Comparison of ENCODE assay signal across 21 cellular contexts in the genomic region with DNA sequence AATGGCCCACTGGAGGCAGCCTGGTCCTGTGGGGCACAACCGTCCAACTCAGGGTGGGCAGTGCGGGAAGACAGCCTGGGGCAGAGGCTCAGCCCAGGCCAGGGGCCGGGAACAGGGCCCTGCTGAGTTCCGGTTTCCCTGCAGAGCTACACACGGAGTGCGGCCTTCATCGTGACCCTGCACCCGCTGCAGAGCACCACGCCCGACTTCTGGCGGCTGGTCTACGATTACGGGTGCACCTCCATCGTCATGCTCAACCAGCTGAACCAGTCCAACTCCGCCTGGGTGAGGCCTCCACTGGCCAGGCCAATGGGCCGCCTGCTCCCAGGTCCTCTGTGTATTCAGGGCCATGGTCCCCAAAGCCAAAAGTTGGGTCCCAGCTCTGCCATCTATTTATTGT.
"Had no signal": no experiment of that assay in that cellular context is flagged by ENCODE, and none has a peak within 500 bp of the region (broad histone marks: within the 10 kb centered on the region; RNA-seq: fewer than 3 reads in every experiment).

No MANE protein-coding gene starts in this region.

- H3K4me1 ChIP-seq: tibial artery, upper lobe of left lung had no signal

- ATAC-seq: heart right ventricle; left ventricle myocardium superior; naive thymus-derived CD8-positive, alpha-beta T cell; right cardiac atrium; stimulated activated effector memory CD8-positive, alpha-beta T cell treated with anti-CD3 and anti-CD28 coated beads, Interleukin-12 subunit alpha, Interleukin-12 subunit beta, amount 100 ng/mL, for 72 hours had no signal

- H3K4me3 ChIP-seq: heart right ventricle, lung, ovary, smooth muscle cell, tibial artery, upper lobe of left lung had no signal

- FAIRE-seq: colon, frontal cortex, keratinocyte had no signal

- H3K4me1 Mint-ChIP-seq: naive thymus-derived CD8-positive, alpha-beta T cell had no signal

- H3K9me3 Mint-ChIP-seq: dendritic cell treated with granulocyte-macrophage colony-stimulating factor and Interleukin-4, amounts not matched to agents 40 ng/mL and 50 ng/mL, for 4 days; naive thymus-derived CD8-positive, alpha-beta T cell; stimulated activated effector memory CD8-positive, alpha-beta T cell treated with anti-CD3 and anti-CD28 coated beads, Interleukin-12 subunit alpha, Interleukin-12 subunit beta, amount 100 ng/mL, for 72 hours; stimulated activated naive CD8-positive, alpha-beta T cell treated with anti-CD3 and anti-CD28 coated beads, Interleukin-15, Interleukin-2, amounts not matched to agents 100 ng/mL and 50 ng/mL, for 24 hours had no signal

- H3K27ac Mint-ChIP-seq: dendritic cell treated with granulocyte-macrophage colony-stimulating factor and Interleukin-4, amounts not matched to agents 40 ng/mL and 50 ng/mL, for 4 days; naive thymus-derived CD8-positive, alpha-beta T cell; progenitor cell of endocrine pancreas; stimulated activated effector memory CD8-positive, alpha-beta T cell treated with anti-CD3 and anti-CD28 coated beads, Interleukin-12 subunit alpha, Interleukin-12 subunit beta, amount 100 ng/mL, for 72 hours; stimulated activated naive CD8-positive, alpha-beta T cell treated with anti-CD3 and anti-CD28 coated beads, Interleukin-15, Interleukin-2, amounts not matched to agents 100 ng/mL and 50 ng/mL, for 24 hours had no signal

- H3K36me3 Mint-ChIP-seq: naive thymus-derived CD8-positive, alpha-beta T cell; stimulated activated effector memory CD8-positive, alpha-beta T cell treated with anti-CD3 and anti-CD28 coated beads, Interleukin-12 subunit alpha, Interleukin-12 subunit beta, amount 100 ng/mL, for 72 hours had no signal

- H3K27me3 ChIP-seq: heart right ventricle, ovary, tibial artery, upper lobe of left lung had no signal

- H3K27ac ChIP-seq: heart right ventricle, ovary, tibial artery, upper lobe of left lung had no signal

- DNase-seq: cerebellar nuclear complex; heart right ventricle; hypothalamus; left ventricle myocardium superior; mesendoderm; naive thymus-derived CD8-positive, alpha-beta T cell; ovary; right cardiac atrium; stimulated activated CD4-positive, alpha-beta T cell treated with anti-CD3 and anti-CD28 coated beads, Interleukin-4, amount 100 ng/mL, for 1 hour; stimulated activated CD8-positive, alpha-beta memory T cell treated with anti-CD3 and anti-CD28 coated beads, Interleukin-4, amount 100 ng/mL, for 48 hours; tibial artery; upper lobe of left lung had no signal

- H3K4me3 Mint-ChIP-seq: dendritic cell treated with granulocyte-macrophage colony-stimulating factor and Interleukin-4, amounts not matched to agents 40 ng/mL and 50 ng/mL, for 4 days; naive thymus-derived CD8-positive, alpha-beta T cell; stimulated activated effector memory CD8-positive, alpha-beta T cell treated with anti-CD3 and anti-CD28 coated beads, Interleukin-12 subunit alpha, Interleukin-12 subunit beta, amount 100 ng/mL, for 72 hours; stimulated activated naive CD8-positive, alpha-beta T cell treated with anti-CD3 and anti-CD28 coated beads, Interleukin-15, Interleukin-2, amounts not matched to agents 100 ng/mL and 50 ng/mL, for 24 hours had no signal

- H3K36me3 ChIP-seq: ovary had no signal

- H3K27me3 Mint-ChIP-seq: dendritic cell treated with granulocyte-macrophage colony-stimulating factor and Interleukin-4, amounts not matched to agents 40 ng/mL and 50 ng/mL, for 4 days; progenitor cell of endocrine pancreas; stimulated activated naive CD8-positive, alpha-beta T cell treated with anti-CD3 and anti-CD28 coated beads, Interleukin-15, Interleukin-2, amounts not matched to agents 100 ng/mL and 50 ng/mL, for 24 hours had no signal

- H3K9me3 ChIP-seq: heart right ventricle, ovary, tibial artery, upper lobe of left lung had no signal

- H3K4me2 ChIP-seq: smooth muscle cell had no signal
